Comparison of ENCODE assay signal across 26 cellular contexts in genomic region chr1:228045405-228045804, GRCh38. TPM values are rescaled to one million over a fixed set of nuclear protein-coding genes. Genes with fewer than 3 reads are reported as not detected.
"Had no signal": no experiment of that assay in that cellular context is flagged by ENCODE, and none has a peak within 500 bp of the region (broad histone marks: within the 10 kb centered on the region; RNA-seq: fewer than 3 reads in every experiment).

No MANE protein-coding gene starts in this region.

- DNase-seq: activated CD4-positive, alpha-beta T cell treated with anti-CD3 and anti-CD28 coated beads for 1 hour; activated effector memory CD4-positive, alpha-beta T cell treated with Interleukin-2 at 50 U/mL for 16 hours; activated naive CD4-positive, alpha-beta T cell treated with anti-CD3 and anti-CD28 coated beads for 36 hours; activated naive CD8-positive, alpha-beta T cell treated with anti-CD3 and anti-CD28 coated beads, Interleukin-2, amount 10 ng/mL, durations not matched to agents 7 days and 5 days; amniotic stem cell; cortex of kidney; heart right ventricle; kidney; stimulated activated CD4-positive, alpha-beta T cell treated with anti-CD3 and anti-CD28 coated beads, Interleukin-1b, Interleukin-23, amount 100 ng/mL, for 48 hours; stimulated activated naive CD8-positive, alpha-beta T cell treated with anti-CD3 and anti-CD28 coated beads, Interleukin-15, amount 100 ng/mL, for 72 hours; tibial artery had no signal

- H3K4me3 ChIP-seq: heart right ventricle, lung, pancreas, psoas muscle, right atrium auricular region, tibial artery had no signal

- H3K4me1 ChIP-seq: heart right ventricle, pancreas, psoas muscle, right atrium auricular region had no signal

- ATAC-seq: heart right ventricle; naive thymus-derived CD8-positive, alpha-beta T cell; psoas muscle; stimulated activated effector memory CD8-positive, alpha-beta T cell treated with anti-CD3 and anti-CD28 coated beads, Interleukin-12 subunit alpha, Interleukin-12 subunit beta, amount 100 ng/mL, for 72 hours; stimulated activated naive CD8-positive, alpha-beta T cell treated with anti-CD3 and anti-CD28 coated beads, Interleukin-15, amount 100 ng/mL, for 72 hours; T-cell had no signal

- H3K27me3 ChIP-seq: pancreas, right atrium auricular region had no signal

- H3K27ac ChIP-seq: heart right ventricle, neutrophil, pancreas, psoas muscle, right atrium auricular region, tibial artery, VCaP had no signal

- FAIRE-seq: endometrium, kidney, pancreas had no signal

- H3K9me3 ChIP-seq: heart right ventricle, neutrophil, pancreas, psoas muscle, right atrium auricular region, tibial artery had no signal

- H3K36me3 ChIP-seq: heart right ventricle, neutrophil, pancreas, right atrium auricular region, tibial artery had no signal

RNA-seq across cellular contexts. Expression of gene WNT3A, which starts 38.6 kb away (rescaled TPM):
- total RNA-seq: activated CD8-positive, alpha-beta memory T cell treated with anti-CD3 and anti-CD28 coated beads for 36 hours; activated naive CD4-positive, alpha-beta T cell treated with anti-CD3 and anti-CD28 coated beads for 36 hours; activated naive CD8-positive, alpha-beta T cell treated with anti-CD3 and anti-CD28 coated beads, Interleukin-2, amount 10 ng/mL, durations not matched to agents 7 days and 5 days; bronchial epithelial cell; epithelial cell of proximal tubule; fibroblast of villous mesenchyme; heart right ventricle; kidney; naive thymus-derived CD8-positive, alpha-beta T cell; pancreas; psoas muscle; right atrium auricular region; skeletal muscle tissue had no signal
- polyA plus RNA-seq: heart right ventricle; naive thymus-derived CD8-positive, alpha-beta T cell; psoas muscle had no signal
